Comparison of ENCODE assay signal across 3 cellular contexts in genomic region chr17:45218895-45219661, GRCh38.
TF ChIP-seq lines count a peak whose summit lies in the region.

No MANE protein-coding gene starts in this region.

TF ChIP-seq in A549, 52 proteins besides CTCF, POLR2A, EP300 and RAD21 (continued from another document):
- TF ChIP-seq ZC3H11A (IDR thresholded peaks at IDR 0.05): no peak
- no peak for TF ChIP-seq RNF2 (IDR thresholded peaks at IDR 0.05; ENCODE audit: borderline replicate concordance, low read depth)

TF ChIP-seq in GM23338, 12 proteins besides CTCF, POLR2A, EP300 and RAD21 (continued from another document):
- TF ChIP-seq, protein P1, sequence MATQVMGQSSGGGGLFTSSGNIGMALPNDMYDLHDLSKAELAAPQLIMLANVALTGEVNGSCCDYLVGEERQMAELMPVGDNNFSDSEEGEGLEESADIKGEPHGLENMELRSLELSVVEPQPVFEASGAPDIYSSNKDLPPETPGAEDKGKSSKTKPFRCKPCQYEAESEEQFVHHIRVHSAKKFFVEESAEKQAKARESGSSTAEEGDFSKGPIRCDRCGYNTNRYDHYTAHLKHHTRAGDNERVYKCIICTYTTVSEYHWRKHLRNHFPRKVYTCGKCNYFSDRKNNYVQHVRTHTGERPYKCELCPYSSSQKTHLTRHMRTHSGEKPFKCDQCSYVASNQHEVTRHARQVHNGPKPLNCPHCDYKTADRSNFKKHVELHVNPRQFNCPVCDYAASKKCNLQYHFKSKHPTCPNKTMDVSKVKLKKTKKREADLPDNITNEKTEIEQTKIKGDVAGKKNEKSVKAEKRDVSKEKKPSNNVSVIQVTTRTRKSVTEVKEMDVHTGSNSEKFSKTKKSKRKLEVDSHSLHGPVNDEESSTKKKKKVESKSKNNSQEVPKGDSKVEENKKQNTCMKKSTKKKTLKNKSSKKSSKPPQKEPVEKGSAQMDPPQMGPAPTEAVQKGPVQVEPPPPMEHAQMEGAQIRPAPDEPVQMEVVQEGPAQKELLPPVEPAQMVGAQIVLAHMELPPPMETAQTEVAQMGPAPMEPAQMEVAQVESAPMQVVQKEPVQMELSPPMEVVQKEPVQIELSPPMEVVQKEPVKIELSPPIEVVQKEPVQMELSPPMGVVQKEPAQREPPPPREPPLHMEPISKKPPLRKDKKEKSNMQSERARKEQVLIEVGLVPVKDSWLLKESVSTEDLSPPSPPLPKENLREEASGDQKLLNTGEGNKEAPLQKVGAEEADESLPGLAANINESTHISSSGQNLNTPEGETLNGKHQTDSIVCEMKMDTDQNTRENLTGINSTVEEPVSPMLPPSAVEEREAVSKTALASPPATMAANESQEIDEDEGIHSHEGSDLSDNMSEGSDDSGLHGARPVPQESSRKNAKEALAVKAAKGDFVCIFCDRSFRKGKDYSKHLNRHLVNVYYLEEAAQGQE (IDR thresholded peaks at IDR 0.05; ENCODE audit: unreplicated experiment): no peak
- no peak for TF ChIP-seq CREB1 (CRISPR knock-in tag; IDR thresholded peaks at IDR 0.05; ENCODE audit: low read depth)
- TF ChIP-seq, protein P2, sequence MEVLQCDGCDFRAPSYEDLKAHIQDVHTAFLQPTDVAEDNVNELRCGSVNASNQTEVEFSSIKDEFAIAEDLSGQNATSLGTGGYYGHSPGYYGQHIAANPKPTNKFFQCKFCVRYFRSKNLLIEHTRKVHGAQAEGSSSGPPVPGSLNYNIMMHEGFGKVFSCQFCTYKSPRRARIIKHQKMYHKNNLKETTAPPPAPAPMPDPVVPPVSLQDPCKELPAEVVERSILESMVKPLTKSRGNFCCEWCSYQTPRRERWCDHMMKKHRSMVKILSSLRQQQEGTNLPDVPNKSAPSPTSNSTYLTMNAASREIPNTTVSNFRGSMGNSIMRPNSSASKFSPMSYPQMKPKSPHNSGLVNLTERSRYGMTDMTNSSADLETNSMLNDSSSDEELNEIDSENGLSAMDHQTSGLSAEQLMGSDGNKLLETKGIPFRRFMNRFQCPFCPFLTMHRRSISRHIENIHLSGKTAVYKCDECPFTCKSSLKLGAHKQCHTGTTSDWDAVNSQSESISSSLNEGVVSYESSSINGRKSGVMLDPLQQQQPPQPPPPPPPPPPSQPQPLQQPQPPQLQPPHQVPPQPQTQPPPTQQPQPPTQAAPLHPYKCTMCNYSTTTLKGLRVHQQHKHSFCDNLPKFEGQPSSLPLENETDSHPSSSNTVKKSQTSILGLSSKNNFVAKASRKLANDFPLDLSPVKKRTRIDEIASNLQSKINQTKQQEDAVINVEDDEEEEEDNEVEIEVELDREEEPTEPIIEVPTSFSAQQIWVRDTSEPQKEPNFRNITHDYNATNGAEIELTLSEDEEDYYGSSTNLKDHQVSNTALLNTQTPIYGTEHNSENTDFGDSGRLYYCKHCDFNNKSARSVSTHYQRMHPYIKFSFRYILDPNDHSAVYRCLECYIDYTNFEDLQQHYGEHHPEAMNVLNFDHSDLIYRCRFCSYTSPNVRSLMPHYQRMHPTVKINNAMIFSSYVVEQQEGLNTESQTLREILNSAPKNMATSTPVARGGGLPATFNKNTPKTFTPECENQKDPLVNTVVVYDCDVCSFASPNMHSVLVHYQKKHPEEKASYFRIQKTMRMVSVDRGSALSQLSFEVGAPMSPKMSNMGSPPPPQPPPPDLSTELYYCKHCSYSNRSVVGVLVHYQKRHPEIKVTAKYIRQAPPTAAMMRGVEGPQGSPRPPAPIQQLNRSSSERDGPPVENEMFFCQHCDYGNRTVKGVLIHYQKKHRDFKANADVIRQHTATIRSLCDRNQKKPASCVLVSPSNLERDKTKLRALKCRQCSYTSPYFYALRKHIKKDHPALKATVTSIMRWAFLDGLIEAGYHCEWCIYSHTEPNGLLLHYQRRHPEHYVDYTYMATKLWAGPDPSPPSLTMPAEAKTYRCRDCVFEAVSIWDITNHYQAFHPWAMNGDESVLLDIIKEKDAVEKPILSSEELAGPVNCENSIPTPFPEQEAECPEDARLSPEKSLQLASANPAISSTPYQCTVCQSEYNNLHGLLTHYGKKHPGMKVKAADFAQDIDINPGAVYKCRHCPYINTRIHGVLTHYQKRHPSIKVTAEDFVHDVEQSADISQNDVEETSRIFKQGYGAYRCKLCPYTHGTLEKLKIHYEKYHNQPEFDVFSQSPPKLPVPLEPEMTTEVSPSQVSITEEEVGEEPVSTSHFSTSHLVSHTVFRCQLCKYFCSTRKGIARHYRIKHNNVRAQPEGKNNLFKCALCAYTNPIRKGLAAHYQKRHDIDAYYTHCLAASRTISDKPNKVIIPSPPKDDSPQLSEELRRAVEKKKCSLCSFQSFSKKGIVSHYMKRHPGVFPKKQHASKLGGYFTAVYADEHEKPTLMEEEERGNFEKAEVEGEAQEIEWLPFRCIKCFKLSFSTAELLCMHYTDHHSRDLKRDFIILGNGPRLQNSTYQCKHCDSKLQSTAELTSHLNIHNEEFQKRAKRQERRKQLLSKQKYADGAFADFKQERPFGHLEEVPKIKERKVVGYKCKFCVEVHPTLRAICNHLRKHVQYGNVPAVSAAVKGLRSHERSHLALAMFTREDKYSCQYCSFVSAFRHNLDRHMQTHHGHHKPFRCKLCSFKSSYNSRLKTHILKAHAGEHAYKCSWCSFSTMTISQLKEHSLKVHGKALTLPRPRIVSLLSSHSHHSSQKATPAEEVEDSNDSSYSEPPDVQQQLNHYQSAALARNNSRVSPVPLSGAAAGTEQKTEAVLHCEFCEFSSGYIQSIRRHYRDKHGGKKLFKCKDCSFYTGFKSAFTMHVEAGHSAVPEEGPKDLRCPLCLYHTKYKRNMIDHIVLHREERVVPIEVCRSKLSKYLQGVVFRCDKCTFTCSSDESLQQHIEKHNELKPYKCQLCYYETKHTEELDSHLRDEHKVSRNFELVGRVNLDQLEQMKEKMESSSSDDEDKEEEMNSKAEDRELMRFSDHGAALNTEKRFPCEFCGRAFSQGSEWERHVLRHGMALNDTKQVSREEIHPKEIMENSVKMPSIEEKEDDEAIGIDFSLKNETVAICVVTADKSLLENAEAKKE (CRISPR knock-in tag; IDR thresholded peaks at IDR 0.05): no peak
- TF ChIP-seq ZNF114 (CRISPR knock-in tag; IDR thresholded peaks at IDR 0.05): no peak
- TF ChIP-seq ETS1 (IDR thresholded peaks at IDR 0.05): no peak
- TF ChIP-seq ZNF331 (CRISPR knock-in tag; IDR thresholded peaks at IDR 0.05; ENCODE audit: low read depth): no peak
- TF ChIP-seq EZH2 (IDR thresholded peaks at IDR 0.05; ENCODE audit: low read depth, unreplicated experiment): no peak
- TF ChIP-seq POLR2AphosphoS5 (IDR thresholded peaks at IDR 0.05; ENCODE audit: low read depth): no peak

TF ChIP-seq in WTC11, 78 proteins besides CTCF, POLR2A, EP300 and RAD21 (continued from another document):
- 0 out of 2 replicates have a peak, but pooled peaks have one; percentile 26 for TF ChIP-seq MAX (CRISPR knock-in tag; IDR thresholded peaks at IDR 0.05)
TF ChIP-seq in WTC11: peak in this region for 2.
